Comparison of ENCODE assay signal across 26 cellular contexts in genomic region chr5:132354828-132355765, GRCh38. TPM values are rescaled to one million over a fixed set of nuclear protein-coding genes. Genes with fewer than 3 reads are reported as not detected.
DNase-seq lines count a peak whose midpoint lies in the region; ATAC-seq and TF ChIP-seq lines count a peak whose summit lies in the region.
"Had no signal": no experiment of that assay in that cellular context is flagged by ENCODE, and none has a peak within 500 bp of the region (broad histone marks: within the 10 kb centered on the region; RNA-seq: fewer than 3 reads in every experiment).

No MANE protein-coding gene starts in this region.

- H3K36me3 ChIP-seq in mucosa of rectum (ENCODE audit: control insufficient read depth in 2 of 2, insufficient read depth in 2 of 2, low read length in 2 of 2) (peaks cover 0 to 9% of the 10 kb centered on the region in 2 donors), upper lobe of right lung (no peaks in the 10 kb centered on the region)
- H3K36me3 ChIP-seq: neural progenitor cell, thyroid gland had no signal

- no peak overlapping the region for H3K9ac ChIP-seq in mucosa of rectum (ENCODE audit: low read depth in 1 of 2, low read length in 2 of 2)
- H3K9ac ChIP-seq: neural progenitor cell had no signal

- TF ChIP-seq CTCF in upper lobe of right lung (IDR thresholded peaks at IDR 0.05), result no peak

- ATAC-seq in upper lobe of right lung (peak; percentile 20), Right ventricle myocardium superior (ENCODE audit: poor library complexity) (no peak), HG03097 (IDR thresholded peaks at IDR 0.05; ENCODE audit: low FRiP score, unreplicated experiment) (no peak), HG03520 (IDR thresholded peaks at IDR 0.05; ENCODE audit: unreplicated experiment) (no peak)
- ATAC-seq: foreskin keratinocyte; stimulated activated naive CD8-positive, alpha-beta T cell treated with anti-CD3 and anti-CD28 coated beads, Interleukin-15, Interleukin-2, amounts not matched to agents 100 U/mL and 50 U/mL, for 24 hours had no signal

- no peaks in the 10 kb centered on the region for H3K9me3 ChIP-seq in mucosa of rectum (ENCODE audit: control insufficient read depth in 2 of 2, low read length in 2 of 2)
- H3K9me3 ChIP-seq in upper lobe of right lung, result no peaks in the 10 kb centered on the region
- H3K9me3 ChIP-seq: mucosa of descending colon, thyroid gland had no signal

- DNase-seq in SIG-M5 treated with dmso at 0.1 percent for 504 hours (lab: John Stamatoyannopoulos, UW; ENCODE audit: unreplicated experiment) (peak; percentile 71), SIG-M5 (lab: John Stamatoyannopoulos, UW) (no peak), SKM-1 treated with dmso at 0.1 percent for 144 hours (lab: John Stamatoyannopoulos, UW; ENCODE audit: unreplicated experiment) (peak; percentile 69), upper lobe of right lung (peak; percentile 28), Right ventricle myocardium superior (no peak)
- DNase-seq: activated CD8-positive, alpha-beta memory T cell treated with anti-CD3 and anti-CD28 coated beads, Interleukin-2, amount 50 U/mL, for 4 hours; activated naive CD8-positive, alpha-beta T cell treated with anti-CD3 and anti-CD28 coated beads, Interleukin-2, amount 10 ng/mL, durations not matched to agents 7 days and 5 days; cerebellar nuclear complex; DMS79; effector CD4-positive, alpha-beta T cell; erythroblast; foreskin keratinocyte; HFFc6; NCI-H1436 treated with DMSO at 0.1 percent for 48 hours; NCI-H2227 treated with DMSO at 0.1 percent for 48 hours; stimulated activated naive CD8-positive, alpha-beta T cell treated with anti-CD3 and anti-CD28 coated beads, Interleukin-15, Interleukin-2, amounts not matched to agents 100 U/mL and 50 U/mL, for 24 hours; thyroid gland had no signal

- peaks cover 17 to 36% of the 10 kb centered on the region in 2 donors for H3K4me1 ChIP-seq in mucosa of rectum (ENCODE audit: control insufficient read depth in 2 of 2, insufficient read depth in 2 of 2, low read length in 2 of 2)
- H3K4me1 ChIP-seq in upper lobe of right lung, result peaks cover 5% of the 10 kb centered on the region
- H3K4me1 ChIP-seq: foreskin keratinocyte, neural progenitor cell, thyroid gland had no signal

- H3K27ac ChIP-seq in mucosa of rectum (ENCODE audit: low read depth in 2 of 2, low read length in 2 of 2) (peak overlapping the region; percentile 25 to 74), upper lobe of right lung (peak overlapping the region; percentile 51)
- H3K27ac ChIP-seq: 22Rv1, foreskin keratinocyte, neural progenitor cell, skin epidermis, thyroid gland, VCaP had no signal

- intact Hi-C loops in upper lobe of right lung (cut with DNase I), result no loop called here
- intact Hi-C loops in Right ventricle myocardium superior (cut with DNase I), result no loop called here

- H3K4me3 ChIP-seq in mucosa of rectum (ENCODE audit: low read length in 2 of 2) (no peak overlapping the region), upper lobe of right lung (no peak overlapping the region)
- H3K4me3 ChIP-seq: GM12878, mucosa of descending colon, neural progenitor cell, skin epidermis, thyroid gland had no signal

- H3K27me3 ChIP-seq in mucosa of rectum (ENCODE audit: control insufficient read depth in 2 of 2, insufficient read depth in 2 of 2, low read length in 2 of 2) (no peaks in the 10 kb centered on the region), upper lobe of right lung (no peaks in the 10 kb centered on the region)
- H3K27me3 ChIP-seq: foreskin keratinocyte, neural progenitor cell, thyroid gland had no signal

RNA-seq across cellular contexts. Expression of gene SLC22A5, which starts 14.4 kb away (rescaled TPM):
- total RNA-seq in upper lobe of right lung (10.2 TPM), Right ventricle myocardium superior (22.7 TPM)

Comparison
In these comparisons a context has a peak if more than half of its experiments do, and no peak if none do; other contexts are left out.
1. DNase-seq: peak in SIG-M5 treated with dmso at 0.1 percent for 504 hours (single experiment), SKM-1 treated with dmso at 0.1 percent for 144 hours (single experiment) and upper lobe of right lung (single experiment); none in SIG-M5 (single experiment) and Right ventricle myocardium superior (single experiment).